ENCODE assay signal across 8 cellular contexts in genomic region chr5:141617682-141618029, GRCh38.
DNase-seq lines count a peak whose midpoint lies in the region; ATAC-seq and TF ChIP-seq lines count a peak whose summit lies in the region.

No MANE protein-coding gene starts in this region.

- H3K4me2 ChIP-seq in KMS-11 = peak overlapping the region; percentile 68

- H3K27me3 ChIP-seq in KMS-11 (ENCODE audit: insufficient read depth, low read depth) (no peaks in the 10 kb centered on the region), muscle layer of colon (ENCODE audit: control insufficient read depth in 1 of 2, insufficient read depth in 2 of 2, low read length in 2 of 2) (no peaks in the 10 kb centered on the region)

- TF ChIP-seq CTCF in AG10803 (conservative IDR thresholded peaks at IDR 0.05; ENCODE audit: low read length) (no peak), KMS-11 (conservative IDR thresholded peaks at IDR 0.05; ENCODE audit: low read depth, low read length) (no peak), cardiac fibroblast (IDR thresholded peaks at IDR 0.05; ENCODE audit: low read depth, low read length) (no peak)

- peaks cover 21% of the 10 kb centered on the region for H3K4me1 ChIP-seq in KMS-11 (ENCODE audit: low read depth, poor library complexity, severe bottlenecking)
- peaks cover 12% of the 10 kb centered on the region for H3K4me1 ChIP-seq in muscle layer of colon (ENCODE audit: insufficient read depth, low read length)

- no peak overlapping the region for H3K27ac ChIP-seq in KMS-11
- H3K27ac ChIP-seq in muscle layer of colon (ENCODE audit: low read depth, low read length) = peak overlapping the region; percentile 47

- H3K79me2 ChIP-seq in KMS-11 (ENCODE audit: insufficient read depth, low read depth) = peaks cover 51% of the 10 kb centered on the region

- ATAC-seq in HG02885 (IDR thresholded peaks at IDR 0.05; ENCODE audit: poor library complexity, unreplicated experiment) = no peak

- peak overlapping the region; percentile 71 for H3K4me3 ChIP-seq in AG10803 (ENCODE audit: low read length)
- no peak overlapping the region for H3K4me3 ChIP-seq in KMS-11 (IDR thresholded peaks at IDR 0.05; ENCODE audit: insufficient read depth, low read depth, low read length)
- peak overlapping the region; percentile 79 to 86 for H3K4me3 ChIP-seq in cardiac fibroblast (replicated peaks in 1 of 2; ENCODE audit: low read depth in 2 of 2, low read length in 2 of 2)
- H3K4me3 ChIP-seq in muscle layer of colon (ENCODE audit: low read depth in 1 of 2, low read length in 2 of 2) = peak overlapping the region; percentile 61 to 80

- DNase-seq in AG10803 (ENCODE audit: low read depth) (no peak), cardiac fibroblast (ENCODE audit: low read depth in 2 of 2) (peak in 1 of 2 donors; percentile 28), cerebellar nuclear complex (lab: John Stamatoyannopoulos, UW) (no peak), GM03348 (ENCODE audit: low spot score) (no peak)
- no peak for DNase-seq in stimulated activated CD4-positive, alpha-beta T cell treated with anti-CD3 and anti-CD28 coated beads, Interleukin-1b, Interleukin-23, amount 100 ng/mL, for 48 hours

- no peaks in the 10 kb centered on the region for H3K9me3 ChIP-seq in muscle layer of colon (ENCODE audit: low read length)

- H4K20me1 ChIP-seq in KMS-11 (ENCODE audit: insufficient read depth) = no peaks in the 10 kb centered on the region

- no peaks in the 10 kb centered on the region for H3K36me3 ChIP-seq in KMS-11 (ENCODE audit: insufficient read depth)
- peaks cover 25% of the 10 kb centered on the region for H3K36me3 ChIP-seq in muscle layer of colon (ENCODE audit: insufficient read depth, low read length)

- H3K9ac ChIP-seq in KMS-11 = peak overlapping the region; percentile 72; the same call in 1 of the 2 replicates
- peak overlapping the region; percentile 24 for H3K9ac ChIP-seq in muscle layer of colon (ENCODE audit: low read length)

- H2AFZ ChIP-seq in KMS-11 (ENCODE audit: low read depth) = no peak overlapping the region
